Comparison of ENCODE assay signal across 14 cellular contexts in genomic region chr5:91283899-91284298, GRCh38.
DNase-seq lines count a peak whose midpoint lies in the region; ATAC-seq and TF ChIP-seq lines count a peak whose summit lies in the region.
"Had no signal": no experiment of that assay in that cellular context is flagged by ENCODE, and none has a peak within 500 bp of the region (broad histone marks: within the 10 kb centered on the region; RNA-seq: fewer than 3 reads in every experiment).

No MANE protein-coding gene starts in this region.

- RAD21 ChIA-PET in HCT116 (lab: Charles Lee; ENCODE audit: low non-redundant PET in 1 of 2, low total read pairs in 2 of 2, uncharacterized antibody in 2 of 2, unreplicated experiment in 2 of 2) = no interaction called here

- H3K27me3 ChIP-seq in HCT116 (ENCODE audit: insufficient read depth, low read length) = no peaks in the 10 kb centered on the region
- no peaks in the 10 kb centered on the region for H3K27me3 ChIP-seq in adipocyte (replicated peaks; ENCODE audit: control insufficient read depth, insufficient read depth, low read length)
- H3K27me3 ChIP-seq: ascending aorta, esophagus muscularis mucosa had no signal

- H3K4me1 ChIP-seq in HCT116 (ENCODE audit: control insufficient read depth in 1 of 2, insufficient read depth in 2 of 2, low read length in 2 of 2) (peaks cover 14 to 49% of the 10 kb centered on the region in 2 experiments), adipocyte (ENCODE audit: control insufficient read depth, insufficient read depth, low read length) (peaks cover 40% of the 10 kb centered on the region)

- no peak overlapping the region for H2AFZ ChIP-seq in HCT116 (ENCODE audit: low read depth, low read length, poor library complexity, severe bottlenecking)

- intact Hi-C loops in HCT116 (cut with micrococcal nuclease) = no loop called here

- H3K9me3 ChIP-seq in HCT116 (ENCODE audit: control insufficient read depth in 1 of 2, insufficient read depth in 1 of 2, low read depth in 1 of 2, low read length in 2 of 2) = 0 out of 4 replicates have a peak, but pooled peaks cover 0 to 3% of the 10 kb centered on the region in 2 experiments
- H3K9me3 ChIP-seq in adipocyte (ENCODE audit: control insufficient read depth, low read length) = no peaks in the 10 kb centered on the region
- H3K9me3 ChIP-seq: ascending aorta, esophagus muscularis mucosa had no signal

- DNase-seq in HCT116 (ENCODE audit: low read depth, low spot score) (peak; percentile 21), adipocyte (ENCODE audit: low read depth) (peak; percentile 31), fibroblast of peridontal ligament (ENCODE audit: extremely low read depth) (peak; percentile 79), COLO668 (lab: John Stamatoyannopoulos, UW; ENCODE audit: unreplicated experiment) (no peak), superior temporal gyrus (ENCODE audit: extremely low spot score) (no peak)
- DNase-seq in stimulated activated effector memory CD8-positive, alpha-beta T cell treated with anti-CD3 and anti-CD28 coated beads, Interleukin-12 subunit alpha, Interleukin-12 subunit beta, amount 100 ng/mL, for 72 hours (ENCODE audit: low spot score in 2 of 2) = no peak
- DNase-seq: activated T-cell treated with anti-CD3 and anti-CD28 coated beads, Interleukin-2, amount 50 U/mL, for 48 hours; H7; naive thymus-derived CD8-positive, alpha-beta T cell had no signal

- no peak overlapping the region for H3K4me3 Mint-ChIP-seq in stimulated activated effector memory CD8-positive, alpha-beta T cell treated with anti-CD3 and anti-CD28 coated beads, Interleukin-12 subunit alpha, Interleukin-12 subunit beta, amount 100 ng/mL, for 72 hours
- H3K4me3 Mint-ChIP-seq: naive thymus-derived CD8-positive, alpha-beta T cell had no signal

- TF ChIP-seq POLR2A in HCT116 (IDR thresholded peaks at IDR 0.05; ENCODE audit: borderline replicate concordance, extremely low read depth, insufficient read depth, insufficient read length) = no peak

- no peaks in the 10 kb centered on the region for H3K79me2 ChIP-seq in HCT116 (ENCODE audit: insufficient read depth, low read length)

- H4K20me1 ChIP-seq in HCT116 (ENCODE audit: insufficient read depth) = no peaks in the 10 kb centered on the region

- ATAC-seq in HCT116 (no peak), HG03095 (IDR thresholded peaks at IDR 0.05; ENCODE audit: unreplicated experiment) (no peak), GM19324 (IDR thresholded peaks at IDR 0.05; ENCODE audit: low FRiP score, unreplicated experiment) (no peak)
- ATAC-seq in stimulated activated effector memory CD8-positive, alpha-beta T cell treated with anti-CD3 and anti-CD28 coated beads, Interleukin-12 subunit alpha, Interleukin-12 subunit beta, amount 100 ng/mL, for 72 hours = no peak
- ATAC-seq: naive thymus-derived CD8-positive, alpha-beta T cell had no signal

- H3K9ac ChIP-seq in HCT116 (ENCODE audit: low read length) = no peak overlapping the region
- H3K9ac ChIP-seq in adipocyte (ENCODE audit: low read length) = peak overlapping the region; percentile 28

- H3K4me1 Mint-ChIP-seq in stimulated activated effector memory CD8-positive, alpha-beta T cell treated with anti-CD3 and anti-CD28 coated beads, Interleukin-12 subunit alpha, Interleukin-12 subunit beta, amount 100 ng/mL, for 72 hours = peaks cover 55% of the 10 kb centered on the region

- H3K36me3 ChIP-seq in HCT116 (ENCODE audit: control insufficient read depth in 1 of 2, insufficient read depth in 2 of 2, low read length in 2 of 2) = no peaks in the 10 kb centered on the region
- H3K36me3 ChIP-seq in adipocyte (ENCODE audit: control insufficient read depth, insufficient read depth, low read length, severe bottlenecking) = no peaks in the 10 kb centered on the region
- H3K36me3 ChIP-seq: ascending aorta, esophagus muscularis mucosa had no signal

- no TSS peak for BruUV-seq in HCT116 (replicated peaks; lab: Mats Ljungman, UMichigan)

- peak overlapping the region; percentile 11 for H3K27ac Mint-ChIP-seq in stimulated activated effector memory CD8-positive, alpha-beta T cell treated with anti-CD3 and anti-CD28 coated beads, Interleukin-12 subunit alpha, Interleukin-12 subunit beta, amount 100 ng/mL, for 72 hours

- no peak for TF ChIP-seq CTCF in HCT116 (IDR thresholded peaks at IDR 0.05 in 2 of 3, conservative IDR thresholded peaks at IDR 0.05 in 1 of 3; ENCODE audit: borderline replicate concordance in 1 of 3, insufficient read depth in 1 of 3, low read depth in 2 of 3, low read length in 2 of 3)

- H3K9me3 Mint-ChIP-seq in stimulated activated effector memory CD8-positive, alpha-beta T cell treated with anti-CD3 and anti-CD28 coated beads, Interleukin-12 subunit alpha, Interleukin-12 subunit beta, amount 100 ng/mL, for 72 hours = peaks cover 10% of the 10 kb centered on the region

- TF ChIP-seq RAD21 in HCT116 (IDR thresholded peaks at IDR 0.05; ENCODE audit: low read depth) = no peak

- CTCF ChIA-PET in HCT116 (lab: Charles Lee) = no interaction called here

- H3K4me2 ChIP-seq in HCT116 (ENCODE audit: low read length) = peak overlapping the region; percentile 19; the same call in 1 of the 2 replicates

- POLR2A ChIA-PET in HCT116 (lab: Charles Lee) = no interaction called here

- H3K27ac ChIP-seq in HCT116 (ENCODE audit: low read depth, low read length) = no peak overlapping the region

- H3K4me3 ChIP-seq in HCT116 (replicated peaks in 1 of 2; ENCODE audit: low read depth in 1 of 2, low read length in 2 of 2) = no peak overlapping the region
- no peak overlapping the region for H3K4me3 ChIP-seq in adipocyte (ENCODE audit: low read length)
- H3K4me3 ChIP-seq: ascending aorta, esophagus muscularis mucosa, skin epidermis had no signal

- no peaks in the 10 kb centered on the region for H3K9me2 ChIP-seq in HCT116 (ENCODE audit: insufficient read depth)

- H3K36me3 Mint-ChIP-seq in stimulated activated effector memory CD8-positive, alpha-beta T cell treated with anti-CD3 and anti-CD28 coated beads, Interleukin-12 subunit alpha, Interleukin-12 subunit beta, amount 100 ng/mL, for 72 hours = peaks cover 16% of the 10 kb centered on the region

TF ChIP-seq in HCT116, 20 proteins besides CTCF, POLR2A, EP300 and RAD21 (continues in another document):
- no peak for TF ChIP-seq SIN3A (IDR thresholded peaks at IDR 0.05; ENCODE audit: low read depth)
- TF ChIP-seq EZH2phosphoT487 (IDR thresholded peaks at IDR 0.05; ENCODE audit: borderline replicate concordance) = no peak
- no peak for TF ChIP-seq EGR1 (IDR thresholded peaks at IDR 0.05; ENCODE audit: low read depth)
- TF ChIP-seq, protein P1, sequence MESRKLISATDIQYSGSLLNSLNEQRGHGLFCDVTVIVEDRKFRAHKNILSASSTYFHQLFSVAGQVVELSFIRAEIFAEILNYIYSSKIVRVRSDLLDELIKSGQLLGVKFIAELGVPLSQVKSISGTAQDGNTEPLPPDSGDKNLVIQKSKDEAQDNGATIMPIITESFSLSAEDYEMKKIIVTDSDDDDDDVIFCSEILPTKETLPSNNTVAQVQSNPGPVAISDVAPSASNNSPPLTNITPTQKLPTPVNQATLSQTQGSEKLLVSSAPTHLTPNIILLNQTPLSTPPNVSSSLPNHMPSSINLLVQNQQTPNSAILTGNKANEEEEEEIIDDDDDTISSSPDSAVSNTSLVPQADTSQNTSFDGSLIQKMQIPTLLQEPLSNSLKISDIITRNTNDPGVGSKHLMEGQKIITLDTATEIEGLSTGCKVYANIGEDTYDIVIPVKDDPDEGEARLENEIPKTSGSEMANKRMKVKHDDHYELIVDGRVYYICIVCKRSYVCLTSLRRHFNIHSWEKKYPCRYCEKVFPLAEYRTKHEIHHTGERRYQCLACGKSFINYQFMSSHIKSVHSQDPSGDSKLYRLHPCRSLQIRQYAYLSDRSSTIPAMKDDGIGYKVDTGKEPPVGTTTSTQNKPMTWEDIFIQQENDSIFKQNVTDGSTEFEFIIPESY (IDR thresholded peaks at IDR 0.05; ENCODE audit: extremely low read depth, insufficient replicate concordance, low read length) = no peak
- TF ChIP-seq CBX3 (IDR thresholded peaks at IDR 0.05; ENCODE audit: low read depth) = no peak
- TF ChIP-seq, protein P2, sequence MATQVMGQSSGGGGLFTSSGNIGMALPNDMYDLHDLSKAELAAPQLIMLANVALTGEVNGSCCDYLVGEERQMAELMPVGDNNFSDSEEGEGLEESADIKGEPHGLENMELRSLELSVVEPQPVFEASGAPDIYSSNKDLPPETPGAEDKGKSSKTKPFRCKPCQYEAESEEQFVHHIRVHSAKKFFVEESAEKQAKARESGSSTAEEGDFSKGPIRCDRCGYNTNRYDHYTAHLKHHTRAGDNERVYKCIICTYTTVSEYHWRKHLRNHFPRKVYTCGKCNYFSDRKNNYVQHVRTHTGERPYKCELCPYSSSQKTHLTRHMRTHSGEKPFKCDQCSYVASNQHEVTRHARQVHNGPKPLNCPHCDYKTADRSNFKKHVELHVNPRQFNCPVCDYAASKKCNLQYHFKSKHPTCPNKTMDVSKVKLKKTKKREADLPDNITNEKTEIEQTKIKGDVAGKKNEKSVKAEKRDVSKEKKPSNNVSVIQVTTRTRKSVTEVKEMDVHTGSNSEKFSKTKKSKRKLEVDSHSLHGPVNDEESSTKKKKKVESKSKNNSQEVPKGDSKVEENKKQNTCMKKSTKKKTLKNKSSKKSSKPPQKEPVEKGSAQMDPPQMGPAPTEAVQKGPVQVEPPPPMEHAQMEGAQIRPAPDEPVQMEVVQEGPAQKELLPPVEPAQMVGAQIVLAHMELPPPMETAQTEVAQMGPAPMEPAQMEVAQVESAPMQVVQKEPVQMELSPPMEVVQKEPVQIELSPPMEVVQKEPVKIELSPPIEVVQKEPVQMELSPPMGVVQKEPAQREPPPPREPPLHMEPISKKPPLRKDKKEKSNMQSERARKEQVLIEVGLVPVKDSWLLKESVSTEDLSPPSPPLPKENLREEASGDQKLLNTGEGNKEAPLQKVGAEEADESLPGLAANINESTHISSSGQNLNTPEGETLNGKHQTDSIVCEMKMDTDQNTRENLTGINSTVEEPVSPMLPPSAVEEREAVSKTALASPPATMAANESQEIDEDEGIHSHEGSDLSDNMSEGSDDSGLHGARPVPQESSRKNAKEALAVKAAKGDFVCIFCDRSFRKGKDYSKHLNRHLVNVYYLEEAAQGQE (IDR thresholded peaks at IDR 0.05; ENCODE audit: low read depth) = no peak
- TF ChIP-seq YY1 (IDR thresholded peaks at IDR 0.05; ENCODE audit: extremely low read depth, insufficient replicate concordance, low read depth, low read length) = no peak
- no peak for TF ChIP-seq POLR2AphosphoS5 (IDR thresholded peaks at IDR 0.05; ENCODE audit: low read depth, low read length)
- TF ChIP-seq ZNF274 (IDR thresholded peaks at IDR 0.05; ENCODE audit: low read depth, low read length) = no peak
- no peak for TF ChIP-seq SRF (IDR thresholded peaks at IDR 0.05; ENCODE audit: low read depth)
- TF ChIP-seq JUND (IDR thresholded peaks at IDR 0.05) = no peak
- TF ChIP-seq ZFX (IDR thresholded peaks at IDR 0.05) = no peak
- TF ChIP-seq TCF7L2 (IDR thresholded peaks at IDR 0.05; ENCODE audit: borderline replicate concordance, extremely low read depth, insufficient read depth, insufficient read length) = no peak
- TF ChIP-seq CEBPB (IDR thresholded peaks at IDR 0.05; ENCODE audit: low read depth) = no peak

Comparison
In these comparisons a context has a peak if more than half of its experiments do, and no peak if none do; other contexts are left out.
1. DNase-seq: peak in HCT116 (single experiment), adipocyte (single experiment) and fibroblast of peridontal ligament (single experiment); none in stimulated activated effector memory CD8-positive, alpha-beta T cell treated with anti-CD3 and anti-CD28 coated beads, Interleukin-12 subunit alpha, Interleukin-12 subunit beta, amount 100 ng/mL, for 72 hours (0 of 2), COLO668 (single experiment) and superior temporal gyrus (single experiment).